ENCODE assay signal across 23 cellular contexts in the genomic region with DNA sequence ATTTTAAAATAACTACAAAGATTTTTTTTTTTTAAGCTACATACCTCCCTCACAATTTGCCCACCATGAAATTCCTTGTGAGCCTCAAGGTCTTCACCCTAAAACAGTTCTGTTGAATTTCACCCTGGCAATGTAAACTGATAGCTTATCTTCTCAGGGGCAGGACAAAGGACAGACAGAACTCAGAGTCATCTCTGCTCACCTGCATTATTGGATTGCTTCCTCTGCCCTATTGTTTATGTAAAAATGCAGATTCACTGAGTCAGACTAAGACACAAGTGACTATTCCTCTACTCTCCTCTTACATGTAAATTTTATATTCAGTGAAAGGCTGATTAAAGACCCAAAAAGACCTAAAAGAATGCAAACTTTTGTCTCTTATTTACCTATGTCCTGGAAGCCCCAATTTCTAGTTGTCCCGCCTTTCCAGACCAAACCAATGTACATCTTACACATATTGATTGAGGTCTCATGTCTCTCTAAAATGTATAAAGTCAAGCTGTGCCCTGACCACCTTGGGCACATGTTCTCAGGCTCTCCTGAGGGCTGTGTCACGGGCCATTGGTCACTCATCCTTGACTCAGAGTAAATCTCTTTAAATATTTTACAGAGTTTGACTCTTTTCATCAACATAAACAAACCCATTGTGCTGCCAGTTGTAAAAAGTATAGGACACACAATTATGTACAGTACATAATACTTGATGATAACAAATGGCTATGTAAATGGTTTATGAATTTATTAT.
DNase-seq lines count a peak whose midpoint lies in the region; ATAC-seq and TF ChIP-seq lines count a peak whose summit lies in the region.
"Had no signal": no experiment of that assay in that cellular context is flagged by ENCODE, and none has a peak within 500 bp of the region (broad histone marks: within the 10 kb centered on the region; RNA-seq: fewer than 3 reads in every experiment).

No MANE protein-coding gene starts in this region.

- H3K9me2 ChIP-seq in PC-3 (replicated peaks; ENCODE audit: low read length) = no peaks in the 10 kb centered on the region

- WGBS in mesenchymal stem cell = 71% methylated on average over 2 of the region's 2 CpGs

- peaks cover 6% of the 10 kb centered on the region for H3F3A ChIP-seq in PC-3 (ENCODE audit: low read length, unreplicated experiment)

- H3K79me2 ChIP-seq in PC-3 (ENCODE audit: low read length) = no peaks in the 10 kb centered on the region

- H3K4me3 ChIP-seq in PC-3 (ENCODE audit: low read length) (no peak overlapping the region), mesenchymal stem cell (ENCODE audit: insufficient read depth in 1 of 2, low read depth in 1 of 2, low read length in 2 of 2) (no peak overlapping the region)
- H3K4me3 ChIP-seq: esophagus squamous epithelium, gastroesophageal sphincter, spleen, transverse colon had no signal

- no peak overlapping the region for H4K8ac ChIP-seq in mesenchymal stem cell (ENCODE audit: low read length)

- POLR2A ChIA-PET in PC-3 (lab: Charles Lee; ENCODE audit: unreplicated experiment) = no interaction called here

- H3K27ac ChIP-seq in PC-3 (ENCODE audit: low read length) (peak overlapping the region; percentile 84), epithelial cell of prostate (peak overlapping the region; percentile 79), mesenchymal stem cell (ENCODE audit: low read length, poor library complexity, severe bottlenecking) (peak overlapping the region; percentile 42)
- H3K27ac ChIP-seq: esophagus squamous epithelium, gastroesophageal sphincter, spleen, transverse colon had no signal

- TF ChIP-seq CTCF in PC-3 (conservative IDR thresholded peaks at IDR 0.05; ENCODE audit: low read depth, low read length) = no peak

- DNase-seq in ELR (ENCODE audit: low read depth) (peak; percentile 59), PC-3 (peak; percentile 66), epithelial cell of prostate (ENCODE audit: low read depth, low spot score) (no peak), mesenchymal stem cell (peak; percentile 36), hepatic stellate cell (ENCODE audit: low spot score) (no peak), epidermal melanocyte (ENCODE audit: insufficient read length, low spot score) (no peak)
- DNase-seq in activated CD8-positive, alpha-beta memory T cell treated with anti-CD3 and anti-CD28 coated beads, Interleukin-2, amount 50 U/mL, for 48 hours = no peak
- DNase-seq: ACHN; activated CD4-positive, alpha-beta memory T cell treated with anti-CD3 and anti-CD28 coated beads, Interleukin-2, amount 10 ng/mL, durations not matched to agents 7 days and 5 days; activated CD4-positive, CD25-positive, alpha-beta regulatory T cell treated with anti-CD3 and anti-CD28 coated beads, Interleukin-2, amount 50 U/mL, for 72 hours; cortex of kidney; effector memory CD8-positive, alpha-beta T cell; esophagus squamous epithelium; MM.1S; natural killer cell; NCI-H1417; NCI-H446; NCI-H774; RPMI8226; spleen; transverse colon had no signal

- no peak overlapping the region for H2AFZ ChIP-seq in PC-3 (ENCODE audit: low read length)
- no peak overlapping the region for H2AFZ ChIP-seq in mesenchymal stem cell (ENCODE audit: low read depth, low read length)

- no peak overlapping the region for H2BK15ac ChIP-seq in mesenchymal stem cell (ENCODE audit: low read depth, poor library complexity, severe bottlenecking)

- H3K14ac ChIP-seq in mesenchymal stem cell (ENCODE audit: low read length in 2 of 2) = no peak overlapping the region

- H3K4me2 ChIP-seq in PC-3 (ENCODE audit: low read length) (peak overlapping the region; percentile 53), mesenchymal stem cell (ENCODE audit: low read length, poor library complexity, severe bottlenecking) (no peak overlapping the region)

- H3K36me3 ChIP-seq in PC-3 (ENCODE audit: low read depth, low read length) (no peaks in the 10 kb centered on the region), mesenchymal stem cell (ENCODE audit: control insufficient read depth in 1 of 2, insufficient read depth in 2 of 2, low read depth in 1 of 2, low read length in 2 of 2) (no peaks in the 10 kb centered on the region)
- H3K36me3 ChIP-seq: esophagus squamous epithelium, gastroesophageal sphincter, spleen, transverse colon had no signal

- BruUV-seq in PC-3 (replicated peaks; lab: Mats Ljungman, UMichigan) = no TSS peak

- H3K9ac ChIP-seq in PC-3 (ENCODE audit: low read length) = peak overlapping the region; percentile 50
- no peak overlapping the region for H3K9ac ChIP-seq in mesenchymal stem cell (ENCODE audit: low read length)

- no peaks in the 10 kb centered on the region for H4K20me1 ChIP-seq in PC-3 (ENCODE audit: low read length)

- no peak overlapping the region for H2BK5ac ChIP-seq in mesenchymal stem cell (ENCODE audit: low read depth, low read length, poor library complexity, severe bottlenecking)

- H4K91ac ChIP-seq in mesenchymal stem cell (ENCODE audit: low read length) = no peak overlapping the region

- H3K79me1 ChIP-seq in mesenchymal stem cell (replicated peaks; ENCODE audit: low read length, poor library complexity, severe bottlenecking) = no peaks in the 10 kb centered on the region

- no peak overlapping the region for H3K23ac ChIP-seq in mesenchymal stem cell (ENCODE audit: low read length in 2 of 2)

- intact Hi-C loops in PC-3 (cut with micrococcal nuclease) = loop anchor here (2.0 to 10.0 kb wide), 6 partner anchors 71 to 257 kb away; no protein-coding TSS in a partner anchor

- peak overlapping the region in 1 of 2 experiments; percentile 73 for H3K4ac ChIP-seq in mesenchymal stem cell (ENCODE audit: low read depth in 1 of 2, low read length in 2 of 2)

- CTCF ChIA-PET in PC-3 (lab: Charles Lee) = no interaction called here

- H3K18ac ChIP-seq in mesenchymal stem cell (ENCODE audit: low read depth in 1 of 2, low read length in 2 of 2) = peak overlapping the region; percentile 52 to 55

- ATAC-seq in PC-3 = peak; percentile 52
- no peak for ATAC-seq in GM19395 (IDR thresholded peaks at IDR 0.05; ENCODE audit: unreplicated experiment)
- ATAC-seq: effector memory CD8-positive, alpha-beta T cell; gastroesophageal sphincter; natural killer cell had no signal

- no peaks in the 10 kb centered on the region for H3K27me3 ChIP-seq in PC-3 (ENCODE audit: low read length)
- H3K27me3 ChIP-seq in mesenchymal stem cell (ENCODE audit: control insufficient read depth in 1 of 2, insufficient read depth in 1 of 2, low read length in 2 of 2) = no peaks in the 10 kb centered on the region
- H3K27me3 ChIP-seq: esophagus squamous epithelium, gastroesophageal sphincter, spleen, transverse colon had no signal

- peak overlapping the region in 1 of 2 experiments; percentile 89 for H2BK12ac ChIP-seq in mesenchymal stem cell (ENCODE audit: low read length in 2 of 2)

- H3K4me1 ChIP-seq in PC-3 (ENCODE audit: insufficient read depth, low read length) = peaks cover 40% of the 10 kb centered on the region
- peaks cover 3% of the 10 kb centered on the region for H3K4me1 ChIP-seq in mesenchymal stem cell (ENCODE audit: control insufficient read depth, insufficient read depth, low read depth, low read length)
- H3K4me1 ChIP-seq: gastroesophageal sphincter, spleen, transverse colon had no signal

- H2AK5ac ChIP-seq in mesenchymal stem cell (ENCODE audit: low read length, severe bottlenecking) = no peak overlapping the region

- no peaks in the 10 kb centered on the region for H3K9me3 ChIP-seq in PC-3 (ENCODE audit: low read length)
- H3K9me3 ChIP-seq in mesenchymal stem cell (ENCODE audit: control insufficient read depth, low read length) = no peaks in the 10 kb centered on the region
- H3K9me3 ChIP-seq: esophagus squamous epithelium, gastroesophageal sphincter, transverse colon had no signal

- no peak overlapping the region for H2BK120ac ChIP-seq in mesenchymal stem cell (ENCODE audit: low read depth, low read length)

Comparison
In these comparisons a context has a peak if more than half of its experiments do, and no peak if none do; other contexts are left out.
1. DNase-seq: peak in ELR (single experiment), PC-3 (single experiment) and mesenchymal stem cell (single experiment); none in epithelial cell of prostate (single experiment), activated CD8-positive, alpha-beta memory T cell treated with anti-CD3 and anti-CD28 coated beads, Interleukin-2, amount 50 U/mL, for 48 hours (single experiment), hepatic stellate cell (single experiment) and epidermal melanocyte (single experiment).
2. Peak in every context shown above with its lines, with median percentiles within 50 percentile points of each other: H3K27ac ChIP-seq.